12 cellular contexts compared by ENCODE assay signal in genomic region chr22:30884211-30885000, GRCh38.
"Had no signal": no experiment of that assay in that cellular context is flagged by ENCODE, and none has a peak within 500 bp of the region (broad histone marks: within the 10 kb centered on the region; RNA-seq: fewer than 3 reads in every experiment).

No MANE protein-coding gene starts in this region.

- H3K4me1 ChIP-seq: breast epithelium, psoas muscle, tibial nerve had no signal

- H3K4me3 ChIP-seq: breast epithelium, psoas muscle, tibial nerve had no signal

- H3K36me3 ChIP-seq: breast epithelium had no signal

- DNase-seq: activated CD4-positive, alpha-beta T cell treated with anti-CD3 and anti-CD28 coated beads, Interleukin-2, amount 50 U/mL, for 1 hour; activated gamma-delta T cell; activated T-cell treated with anti-CD3 and anti-CD28 coated beads, Interleukin-2, amount 50 U/mL, for 72 hours; cerebellar nuclear complex; effector CD4-positive, alpha-beta T cell; stimulated activated CD8-positive, alpha-beta memory T cell treated with anti-CD3 and anti-CD28 coated beads, Interleukin-4, amount 100 ng/mL, for 48 hours; stimulated activated naive CD4-positive, alpha-beta T cell treated with Interleukin-2 at 50 U/mL for 16 hours had no signal

- H3K9me3 ChIP-seq: breast epithelium, psoas muscle, tibial nerve had no signal

- H3K27ac ChIP-seq: breast epithelium, psoas muscle, tibial nerve had no signal

- H3K27me3 ChIP-seq: breast epithelium, tibial nerve had no signal

- ATAC-seq: activated CD4-positive, CD25-positive, alpha-beta regulatory T cell treated with anti-CD3 and anti-CD28 coated beads, Interleukin-2, amount 50 U/mL, for 24 hours; activated T-cell treated with anti-CD3 and anti-CD28 coated beads, Interleukin-2, amount 50 U/mL, for 72 hours; left colon; psoas muscle had no signal
